In the genomic region with DNA sequence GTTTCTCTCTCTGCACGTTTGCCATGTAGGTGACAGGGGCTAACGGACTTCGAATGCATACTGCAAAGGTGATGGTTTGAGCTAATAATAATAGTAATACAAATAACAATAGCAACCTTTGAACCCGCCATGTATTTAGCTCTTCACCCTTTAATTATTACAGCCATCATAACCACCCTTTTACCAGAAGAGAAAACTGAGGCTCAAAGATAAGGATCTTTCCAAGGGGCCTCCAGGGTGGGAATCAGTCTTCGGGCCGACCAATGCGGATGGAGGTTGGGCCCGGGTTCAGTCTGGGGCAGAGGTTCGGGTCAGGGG, we compare ENCODE assay signal across 8 cellular contexts.
DNase-seq lines count a peak whose midpoint lies in the region; ATAC-seq and TF ChIP-seq lines count a peak whose summit lies in the region.

No MANE protein-coding gene starts in this region.

- TF ChIP-seq CTCF in GM12864 (IDR thresholded peaks at IDR 0.05; ENCODE audit: low read depth, low read length, missing control alignments) (no peak), RWPE2 (IDR thresholded peaks at IDR 0.05; ENCODE audit: poor library complexity, severe bottlenecking) (no peak), fibroblast of mammary gland (conservative IDR thresholded peaks at IDR 0.05; ENCODE audit: control insufficient read depth, insufficient read depth, low read depth, low read length) (no peak)

- H3K4me3 ChIP-seq in GM12864 (ENCODE audit: low read depth, low read length) (peak overlapping the region; percentile 90), RWPE2 (ENCODE audit: severe bottlenecking) (peak overlapping the region; percentile 67), fibroblast of mammary gland (ENCODE audit: control insufficient read depth, low read depth, low read length) (peak overlapping the region; percentile 90), rectal smooth muscle tissue (ENCODE audit: low read length) (peak overlapping the region; percentile 88)

- ATAC-seq in RWPE2 (ENCODE audit: low read depth) (no peak), HG03565 (IDR thresholded peaks at IDR 0.05; ENCODE audit: unreplicated experiment) (no peak)

- H3K9me3 ChIP-seq in RWPE2 (ENCODE audit: severe bottlenecking), result no peaks in the 10 kb centered on the region

- H3K4me1 ChIP-seq in RWPE2 (ENCODE audit: insufficient read depth, poor library complexity, severe bottlenecking) (peaks cover 31% of the 10 kb centered on the region), rectal smooth muscle tissue (ENCODE audit: control insufficient read depth, insufficient read depth, low read length) (peaks cover 5% of the 10 kb centered on the region)

- H3K27ac ChIP-seq in RWPE2 (ENCODE audit: poor library complexity, severe bottlenecking), result peak overlapping the region; percentile 77
- H3K27ac ChIP-seq in rectal smooth muscle tissue (ENCODE audit: low read depth, low read length), result no peak overlapping the region

- no peaks in the 10 kb centered on the region for H3K27me3 ChIP-seq in RWPE2 (ENCODE audit: insufficient read depth, poor library complexity, severe bottlenecking)
- H3K27me3 ChIP-seq in rectal smooth muscle tissue (ENCODE audit: control insufficient read depth, insufficient read depth, low read length), result no peaks in the 10 kb centered on the region

- peaks cover 40% of the 10 kb centered on the region for H3K36me3 ChIP-seq in RWPE2 (ENCODE audit: low read depth)
- no peaks in the 10 kb centered on the region for H3K36me3 ChIP-seq in rectal smooth muscle tissue (ENCODE audit: control insufficient read depth, insufficient read depth, low read length)

- H3K9ac ChIP-seq in rectal smooth muscle tissue (ENCODE audit: low read length), result peak overlapping the region; percentile 46

- DNase-seq in GM12864 (ENCODE audit: low read depth) (no peak), RWPE2 (ENCODE audit: low spot score) (no peak), fibroblast of mammary gland (ENCODE audit: low read depth) (no peak), NCI-H446 treated with DMSO at 0.1 percent for 48 hours (lab: John Stamatoyannopoulos, UW) (no peak)
- DNase-seq in stimulated activated CD4-positive, alpha-beta T cell treated with anti-CD3 and anti-CD28 coated beads, Interleukin-12 subunit alpha, Interleukin-12 subunit beta, amount 100 ng/mL, for 4 hours, result no peak
- DNase-seq in stimulated activated naive CD4-positive, alpha-beta T cell treated with Interleukin-2 at 50 U/mL for 16 hours (lab: John Stamatoyannopoulos, UW), result no peak
